8 cellular contexts compared by ENCODE assay signal in the genomic region with DNA sequence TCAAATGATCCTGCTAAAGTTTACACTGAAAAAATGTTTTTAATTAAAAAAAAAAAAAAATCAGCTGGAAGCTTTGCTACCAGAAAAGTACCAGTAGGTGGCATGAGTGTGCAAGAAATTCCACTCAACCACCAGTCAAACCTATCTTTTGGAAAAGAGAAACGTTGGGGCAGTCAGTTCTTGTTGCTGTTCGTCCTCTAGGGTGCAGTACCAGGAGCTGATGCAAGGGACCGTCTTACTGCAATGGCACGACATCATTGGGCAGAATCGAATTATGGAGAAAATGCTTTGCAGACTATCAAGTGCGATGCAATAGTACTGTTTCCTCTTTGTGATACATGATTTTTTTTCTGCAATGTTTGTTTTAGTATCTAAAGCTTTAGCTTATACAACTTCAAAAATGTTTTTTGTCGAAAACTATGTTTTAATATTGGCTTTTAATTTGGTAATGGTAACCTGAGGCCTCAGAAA. TPM values are rescaled to one million over a fixed set of nuclear protein-coding genes. Genes with fewer than 3 reads are reported as not detected.
A peak's percentile ranks its signal among the peaks of the same experiment; 100 is the strongest.
DNase-seq lines count a peak whose midpoint lies in the region; ATAC-seq and TF ChIP-seq lines count a peak whose summit lies in the region.

No MANE protein-coding gene starts in this region.

- DNase-seq in EH (ENCODE audit: low read depth) = peak; percentile 91
- DNase-seq in KBM-7 = peak; percentile 89
- DNase-seq in activated T-cell treated with anti-CD3 and anti-CD28 coated beads for 24 hours (ENCODE audit: low read depth) = peak; percentile 51
- no peak for DNase-seq in esophagus squamous epithelium (lab: John Stamatoyannopoulos, UW)
- DNase-seq in tibial nerve (ENCODE audit: low spot score in 2 of 2) = peak in 1 of 2 donors; percentile 58

- no peak overlapping the region for H3K4me2 ChIP-seq in OCI-LY1 (ENCODE audit: low read length)

- in situ Hi-C loops in KBM-7 (cut with MboI; ENCODE audit: low pct_unique_long_range_greater_than_20kb, low sequenced_read_pairs) = loop anchor here (25.0 kb wide), 1 partner anchor 522 kb away; no protein-coding TSS in a partner anchor

- H3K27me3 Mint-ChIP-seq in nephron (ENCODE audit: low read depth) = no peaks in the 10 kb centered on the region

- no peaks in the 10 kb centered on the region for H3K9me2 ChIP-seq in OCI-LY1 (ENCODE audit: low read depth, low read length)

- TF ChIP-seq EP300 in tibial nerve (IDR thresholded peaks at IDR 0.05) = no peak

- no peaks in the 10 kb centered on the region for H4K20me1 ChIP-seq in OCI-LY1 (ENCODE audit: insufficient read depth, low read length)

- H3K9ac ChIP-seq in OCI-LY1 (ENCODE audit: low read length) = no peak overlapping the region

- H3K27ac ChIP-seq in OCI-LY1 (ENCODE audit: low read depth, low read length, poor library complexity, severe bottlenecking) (no peak overlapping the region), esophagus squamous epithelium (no peak overlapping the region), tibial nerve (no peak overlapping the region)

- no peak for TF ChIP-seq POLR2A in esophagus squamous epithelium (IDR thresholded peaks at IDR 0.05)
- no peak for TF ChIP-seq POLR2A in tibial nerve (IDR thresholded peaks at IDR 0.05)

- peak; percentile 94 for TF ChIP-seq CTCF in OCI-LY1 (IDR thresholded peaks at IDR 0.05; ENCODE audit: low read length)
- peak; percentile 77 to 93 (median 85) for TF ChIP-seq CTCF in esophagus squamous epithelium (IDR thresholded peaks at IDR 0.05)
- peak; percentile 86 to 95 (median 94) for TF ChIP-seq CTCF in nephron (IDR thresholded peaks at IDR 0.05; ENCODE audit: unreplicated experiment in 3 of 3)
- peak; percentile 71 to 89 (median 75) for TF ChIP-seq CTCF in tibial nerve (IDR thresholded peaks at IDR 0.05)

- peaks cover 13% of the 10 kb centered on the region for H3K4me1 Mint-ChIP-seq in nephron

- 13 to 16% methylated on average over 7 of the region's 7 CpGs for WGBS in esophagus squamous epithelium, 2 donors
- 17 to 20% methylated on average over 7 of the region's 7 CpGs for WGBS in tibial nerve, 2 donors

- H3K79me2 ChIP-seq in OCI-LY1 (ENCODE audit: insufficient read depth, low read length) = no peaks in the 10 kb centered on the region

- H3K4me3 ChIP-seq in OCI-LY1 (ENCODE audit: low read depth, low read length, poor library complexity, severe bottlenecking) (no peak overlapping the region), esophagus squamous epithelium (no peak overlapping the region), tibial nerve (no peak overlapping the region)

- no peak overlapping the region for H2AFZ ChIP-seq in OCI-LY1 (ENCODE audit: low read length)

- no peaks in the 10 kb centered on the region for H3F3A ChIP-seq in OCI-LY1 (ENCODE audit: insufficient read depth, low read length)

- peak; percentile 84 for ATAC-seq in GM21737 (IDR thresholded peaks at IDR 0.05; ENCODE audit: unreplicated experiment)

- H3K4me3 Mint-ChIP-seq in nephron = no peak overlapping the region

- H3K27me3 ChIP-seq in OCI-LY1 (ENCODE audit: insufficient read depth, low read length) (no peaks in the 10 kb centered on the region), esophagus squamous epithelium (no peaks in the 10 kb centered on the region), tibial nerve (no peaks in the 10 kb centered on the region)

- no peaks in the 10 kb centered on the region for H3K9me3 ChIP-seq in OCI-LY1 (ENCODE audit: low read length)
- H3K9me3 ChIP-seq in esophagus squamous epithelium = no peaks in the 10 kb centered on the region
- no peaks in the 10 kb centered on the region for H3K9me3 ChIP-seq in tibial nerve

- H3K27ac Mint-ChIP-seq in nephron = no peak overlapping the region

- intact Hi-C loops in esophagus squamous epithelium (cut with DNase I) = no loop called here

- H3K36me3 Mint-ChIP-seq in nephron (ENCODE audit: low read depth) = peaks cover 15% of the 10 kb centered on the region

- H3K9me3 Mint-ChIP-seq in nephron = no peaks in the 10 kb centered on the region

- peaks cover 4% of the 10 kb centered on the region; the same call in 1 of the 2 replicates for H3K36me3 ChIP-seq in OCI-LY1 (ENCODE audit: insufficient read depth, low read length)
- H3K36me3 ChIP-seq in esophagus squamous epithelium = peaks cover 0 to 27% (median 5%) of the 10 kb centered on the region in 3 donors
- H3K36me3 ChIP-seq in tibial nerve = peaks cover 0 to 15% (median 0%) of the 10 kb centered on the region in 3 donors

- H3K4me1 ChIP-seq in OCI-LY1 (ENCODE audit: insufficient read depth, low read length, severe bottlenecking) = no peaks in the 10 kb centered on the region
- peaks cover 0 to 24% (median 0%) of the 10 kb centered on the region in 3 donors for H3K4me1 ChIP-seq in esophagus squamous epithelium
- peaks cover 0 to 11% (median 0%) of the 10 kb centered on the region in 4 donors for H3K4me1 ChIP-seq in tibial nerve

RNA-seq across cellular contexts. Expression of a gene that starts 18.3 kb away (rescaled TPM):
- 10 to 100 TPM; 34.1 to 65.0 (median 40.7) TPM for total RNA-seq in esophagus squamous epithelium
- total RNA-seq in tibial nerve = 10 to 100 TPM; 53.4 to 94.2 (median 71.4) TPM
